ENCODE assay signal across 28 cellular contexts in the genomic region with DNA sequence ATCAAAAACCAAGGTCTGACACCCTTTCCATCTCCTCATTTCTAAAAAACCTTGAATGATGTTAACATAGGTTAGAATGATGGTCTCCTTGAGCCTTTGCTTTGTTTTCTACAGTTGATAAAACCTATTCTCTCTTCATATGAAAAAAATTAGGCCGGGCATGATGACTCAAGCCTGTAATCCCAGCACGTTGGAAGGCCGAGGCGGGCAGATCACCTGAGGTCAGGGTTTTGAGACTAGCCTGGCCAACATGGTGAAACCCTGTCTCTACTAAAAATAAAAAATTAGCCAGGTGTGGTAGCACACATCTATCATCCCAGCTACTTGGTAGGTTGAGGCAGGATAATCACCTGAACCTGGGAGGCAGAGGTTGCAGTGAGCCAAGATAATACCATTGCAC.
"Had no signal": no experiment of that assay in that cellular context is flagged by ENCODE, and none has a peak within 500 bp of the region (broad histone marks: within the 10 kb centered on the region; RNA-seq: fewer than 3 reads in every experiment).

No MANE protein-coding gene starts in this region.

- H3K4me3 ChIP-seq: stomach, suprapubic skin, testis, thoracic aorta, thyroid gland, tibial artery, tibial nerve, transverse colon, upper lobe of left lung, upper lobe of right lung, uterus, vagina had no signal

- H3K9me3 ChIP-seq: stomach, suprapubic skin, testis, thoracic aorta, thyroid gland, tibial artery, tibial nerve, transverse colon, upper lobe of left lung, upper lobe of right lung, uterus, vagina had no signal

- H3K27me3 Mint-ChIP-seq: stimulated activated memory B cell treated with anti-CD40 and anti-IgM and Interleukin-4, amounts not matched to agents 10 μg/mL and 1 μg/mL and 100 μg/mL, for 72 hours; stimulated activated naive B cell treated with anti-CD40 and anti-IgM and Interleukin-4, amounts not matched to agents 10 μg/mL and 1 μg/mL and 100 μg/mL, for 72 hours; stimulated activated naive CD8-positive, alpha-beta T cell treated with anti-CD3 and anti-CD28 coated beads, Interleukin-15, amount 100 ng/mL, for 72 hours; stimulated activated naive CD8-positive, alpha-beta T cell treated with anti-CD3 and anti-CD28 coated beads, Interleukin-15, Interleukin-2, amounts not matched to agents 100 ng/mL and 50 ng/mL, for 24 hours; type B pancreatic cell had no signal

- DNase-seq: stimulated activated CD4-positive, alpha-beta T cell treated with anti-CD3 and anti-CD28 coated beads, Interleukin-2, amount 100 ng/mL, for 48 hours; stimulated activated CD4-positive, alpha-beta T cell treated with anti-CD3 and anti-CD28 coated beads, Interleukin-4, amount 100 ng/mL, for 1 hour; stimulated activated CD4-positive, alpha-beta T cell treated with anti-CD3 and anti-CD28 coated beads, Interleukin-4, amount 100 ng/mL, for 24 hours; stimulated activated CD4-positive, alpha-beta T cell treated with anti-CD3 and anti-CD28 coated beads, Interleukin-4, amount 100 ng/mL, for 4 hours; stimulated activated CD8-positive, alpha-beta memory T cell treated with anti-CD3 and anti-CD28 coated beads, Interleukin-4, amount 100 ng/mL, for 48 hours; stimulated activated naive B cell treated with anti-CD40 and anti-IgM and Interleukin-4, amounts not matched to agents 10 μg/mL and 1 μg/mL and 100 μg/mL, for 72 hours; stimulated activated naive CD4-positive, alpha-beta T cell; stimulated activated naive CD4-positive, alpha-beta T cell treated with Interleukin-2 at 50 U/mL for 16 hours; stimulated activated naive CD8-positive, alpha-beta T cell treated with anti-CD3 and anti-CD28 coated beads, Interleukin-15, amount 100 ng/mL, for 72 hours; stimulated activated naive CD8-positive, alpha-beta T cell treated with anti-CD3 and anti-CD28 coated beads, Interleukin-15, Interleukin-2, amounts not matched to agents 100 U/mL and 50 U/mL, for 24 hours; stomach; substantia nigra; testis; thyroid gland; tibial artery; transverse colon; trophoblast cell; upper lobe of left lung; upper lobe of right lung; uterus had no signal

- H3K27ac Mint-ChIP-seq: stimulated activated effector memory CD8-positive, alpha-beta T cell treated with anti-CD3 and anti-CD28 coated beads, Interleukin-12 subunit alpha, Interleukin-12 subunit beta, amount 100 ng/mL, for 72 hours; stimulated activated memory B cell treated with anti-CD40 and anti-IgM and Interleukin-4, amounts not matched to agents 10 μg/mL and 1 μg/mL and 100 μg/mL, for 72 hours; stimulated activated naive B cell treated with anti-CD40 and anti-IgM and Interleukin-4, amounts not matched to agents 10 μg/mL and 1 μg/mL and 100 μg/mL, for 72 hours; stimulated activated naive CD8-positive, alpha-beta T cell treated with anti-CD3 and anti-CD28 coated beads, Interleukin-15, amount 100 ng/mL, for 72 hours; stimulated activated naive CD8-positive, alpha-beta T cell treated with anti-CD3 and anti-CD28 coated beads, Interleukin-15, Interleukin-2, amounts not matched to agents 100 ng/mL and 50 ng/mL, for 24 hours; type B pancreatic cell had no signal

- H3K4me3 Mint-ChIP-seq: stimulated activated effector memory CD8-positive, alpha-beta T cell treated with anti-CD3 and anti-CD28 coated beads, Interleukin-12 subunit alpha, Interleukin-12 subunit beta, amount 100 ng/mL, for 72 hours; stimulated activated memory B cell treated with anti-CD40 and anti-IgM and Interleukin-4, amounts not matched to agents 10 μg/mL and 1 μg/mL and 100 μg/mL, for 72 hours; stimulated activated naive B cell treated with anti-CD40 and anti-IgM and Interleukin-4, amounts not matched to agents 10 μg/mL and 1 μg/mL and 100 μg/mL, for 72 hours; stimulated activated naive CD8-positive, alpha-beta T cell treated with anti-CD3 and anti-CD28 coated beads, Interleukin-15, amount 100 ng/mL, for 72 hours; stimulated activated naive CD8-positive, alpha-beta T cell treated with anti-CD3 and anti-CD28 coated beads, Interleukin-15, Interleukin-2, amounts not matched to agents 100 ng/mL and 50 ng/mL, for 24 hours; type B pancreatic cell had no signal

- H3K4me1 ChIP-seq: testis, thyroid gland, transverse colon, upper lobe of left lung, upper lobe of right lung, uterus, vagina had no signal

- ATAC-seq: stimulated activated effector memory CD8-positive, alpha-beta T cell treated with anti-CD3 and anti-CD28 coated beads, Interleukin-12 subunit alpha, Interleukin-12 subunit beta, amount 100 ng/mL, for 72 hours; stimulated activated memory B cell treated with anti-CD40 and anti-IgM and Interleukin-4, amounts not matched to agents 10 μg/mL and 1 μg/mL and 100 μg/mL, for 72 hours; stimulated activated naive B cell treated with anti-CD40 and anti-IgM and Interleukin-4, amounts not matched to agents 10 μg/mL and 1 μg/mL and 100 μg/mL, for 72 hours; stimulated activated naive CD8-positive, alpha-beta T cell treated with anti-CD3 and anti-CD28 coated beads, Interleukin-15, amount 100 ng/mL, for 72 hours; stimulated activated naive CD8-positive, alpha-beta T cell treated with anti-CD3 and anti-CD28 coated beads, Interleukin-15, Interleukin-2, amounts not matched to agents 100 U/mL and 50 U/mL, for 24 hours; upper lobe of right lung had no signal

- H3K4me1 Mint-ChIP-seq: stimulated activated effector memory CD8-positive, alpha-beta T cell treated with anti-CD3 and anti-CD28 coated beads, Interleukin-12 subunit alpha, Interleukin-12 subunit beta, amount 100 ng/mL, for 72 hours; stimulated activated naive CD8-positive, alpha-beta T cell treated with anti-CD3 and anti-CD28 coated beads, Interleukin-15, amount 100 ng/mL, for 72 hours had no signal

- H3K9me3 Mint-ChIP-seq: stimulated activated effector memory CD8-positive, alpha-beta T cell treated with anti-CD3 and anti-CD28 coated beads, Interleukin-12 subunit alpha, Interleukin-12 subunit beta, amount 100 ng/mL, for 72 hours; stimulated activated memory B cell treated with anti-CD40 and anti-IgM and Interleukin-4, amounts not matched to agents 10 μg/mL and 1 μg/mL and 100 μg/mL, for 72 hours; stimulated activated naive B cell treated with anti-CD40 and anti-IgM and Interleukin-4, amounts not matched to agents 10 μg/mL and 1 μg/mL and 100 μg/mL, for 72 hours; stimulated activated naive CD8-positive, alpha-beta T cell treated with anti-CD3 and anti-CD28 coated beads, Interleukin-15, amount 100 ng/mL, for 72 hours; stimulated activated naive CD8-positive, alpha-beta T cell treated with anti-CD3 and anti-CD28 coated beads, Interleukin-15, Interleukin-2, amounts not matched to agents 100 ng/mL and 50 ng/mL, for 24 hours; type B pancreatic cell had no signal

- H3K36me3 ChIP-seq: suprapubic skin, thoracic aorta, thyroid gland, tibial artery, transverse colon, upper lobe of left lung, upper lobe of right lung, uterus, vagina had no signal

- H3K27me3 ChIP-seq: stomach, suprapubic skin, testis, thyroid gland, tibial artery, tibial nerve, transverse colon, upper lobe of left lung, upper lobe of right lung, uterus, vagina had no signal

- H3K36me3 Mint-ChIP-seq: stimulated activated effector memory CD8-positive, alpha-beta T cell treated with anti-CD3 and anti-CD28 coated beads, Interleukin-12 subunit alpha, Interleukin-12 subunit beta, amount 100 ng/mL, for 72 hours had no signal

- H3K27ac ChIP-seq: stomach, suprapubic skin, testis, thoracic aorta, thyroid gland, tibial artery, tibial nerve, transverse colon, upper lobe of left lung, upper lobe of right lung, uterus, vagina had no signal
